ENCODE assay signal across 8 cellular contexts in genomic region chr9:62801961-62802718, GRCh38.
DNase-seq lines count a peak whose midpoint lies in the region; ATAC-seq lines count a peak whose summit lies in the region.
"Not testable (repeated sequence)": the region's sequence is repeated elsewhere in the genome, so short reads cannot be mapped to it uniquely, and the experiment has no call there.

No MANE protein-coding gene starts in this region.

- H3K27ac Mint-ChIP-seq in effector memory CD8-positive, alpha-beta T cell = peak overlapping the region; percentile 12 to 91

- peaks cover 29 to 45% (median 37%) of the 10 kb centered on the region in 3 donors for H3K27me3 ChIP-seq in skeletal muscle tissue (ENCODE audit: control insufficient read depth in 3 of 3, insufficient read depth in 3 of 3, low read length in 3 of 3)

- peak overlapping the region; percentile 64 to 68 (median 64) for H3K4me3 ChIP-seq in skeletal muscle tissue (ENCODE audit: low read length in 3 of 3)

- in situ Hi-C loops in ACHN (cut with HindIII; ENCODE audit: low pct_ligation_motif_present, low pct_unique_long_range_greater_than_20kb, low sequenced_read_pairs) = not testable (repeated sequence)

- peak; percentile 72 for DNase-seq in ACHN
- peak; percentile 84 for DNase-seq in LoVo (ENCODE audit: low spot score)
- DNase-seq in activated T-cell treated with anti-CD3 and anti-CD28 coated beads for 24 hours (ENCODE audit: low read depth) = peak; percentile 68
- peak; percentile 75 to 87 (median 82) for DNase-seq in effector memory CD8-positive, alpha-beta T cell
- DNase-seq in left kidney (ENCODE audit: low read depth, low spot score) = peak; percentile 94

- H3K4me1 Mint-ChIP-seq in effector memory CD8-positive, alpha-beta T cell (ENCODE audit: low read depth in 2 of 2) = peaks cover 25 to 28% of the 10 kb centered on the region in 2 donors

- not testable (repeated sequence) for H3K36me3 ChIP-seq in skeletal muscle tissue (ENCODE audit: control insufficient read depth in 3 of 3, insufficient read depth in 3 of 3, low read length in 3 of 3)

- peaks cover 29% of the 10 kb centered on the region for H3K36me3 Mint-ChIP-seq in effector memory CD8-positive, alpha-beta T cell (ENCODE audit: insufficient read depth)

- H3K9ac ChIP-seq in skeletal muscle tissue (ENCODE audit: low read depth in 1 of 3, low read length in 3 of 3) = peak overlapping the region in 2 of 3 donors; percentile 33 to 56

- H3K4me1 ChIP-seq in skeletal muscle tissue (ENCODE audit: control insufficient read depth in 3 of 3, insufficient read depth in 3 of 3, low read length in 3 of 3) = peaks cover 0 to 10% (median 4%) of the 10 kb centered on the region in 3 donors

- peaks cover 16 to 42% of the 10 kb centered on the region in 2 donors for H3K27me3 Mint-ChIP-seq in effector memory CD8-positive, alpha-beta T cell

- H3K9me3 ChIP-seq in skeletal muscle tissue (ENCODE audit: control insufficient read depth in 3 of 3, low read length in 3 of 3) = not testable (repeated sequence)

- H3K27ac ChIP-seq in skeletal muscle tissue (ENCODE audit: low read depth, low read length) = not testable (repeated sequence)

- H3K4me3 Mint-ChIP-seq in effector memory CD8-positive, alpha-beta T cell = peak overlapping the region; percentile 57 to 74

- not testable (repeated sequence) for H3K9me3 Mint-ChIP-seq in effector memory CD8-positive, alpha-beta T cell

- ATAC-seq in GM18870 (IDR thresholded peaks at IDR 0.05; ENCODE audit: unreplicated experiment) (peak; percentile 97), HG02763 (IDR thresholded peaks at IDR 0.05; ENCODE audit: unreplicated experiment) (peak; percentile 100)
- peak; percentile 98 for ATAC-seq in effector memory CD8-positive, alpha-beta T cell (replicated peaks)
